Comparison of ENCODE assay signal across 27 cellular contexts in the genomic region with DNA sequence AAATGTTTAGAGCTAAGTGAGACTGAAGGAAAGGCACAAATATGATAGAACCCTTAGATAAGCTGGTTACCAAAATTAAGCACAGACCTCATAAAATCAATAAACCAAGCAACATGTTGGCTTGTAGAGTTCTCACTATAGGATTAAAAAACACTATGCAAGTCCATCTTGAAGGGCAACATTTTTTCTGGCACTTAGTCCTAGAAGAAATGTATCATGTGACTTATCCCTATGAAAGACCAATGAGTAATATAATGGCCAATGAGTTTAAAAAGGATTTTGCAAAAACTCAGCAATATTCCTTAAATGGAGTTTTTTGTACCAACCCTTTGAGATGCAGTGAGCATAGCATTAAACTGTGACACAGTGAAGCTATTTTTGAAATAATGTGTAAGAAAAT.
"Had no signal": no experiment of that assay in that cellular context is flagged by ENCODE, and none has a peak within 500 bp of the region (broad histone marks: within the 10 kb centered on the region; RNA-seq: fewer than 3 reads in every experiment).

No MANE protein-coding gene starts in this region.

- H3K27ac ChIP-seq: coronary artery, dorsolateral prefrontal cortex, epithelial cell of prostate, esophagus squamous epithelium, gastrocnemius medialis, heart right ventricle, left lung, lower lobe of right lung had no signal

- H3K36me3 ChIP-seq: esophagus squamous epithelium, gastrocnemius medialis, heart right ventricle, left lung, lower lobe of right lung had no signal

- ATAC-seq: esophagus mucosa, gastrocnemius medialis, heart right ventricle, left cardiac atrium, left lung, left ventricle myocardium superior, lower lobe of right lung, mucosa of descending colon had no signal

- H3K27me3 ChIP-seq: dorsolateral prefrontal cortex, esophagus squamous epithelium, gastrocnemius medialis, heart right ventricle, left lung had no signal

- H3K9me3 ChIP-seq: esophagus squamous epithelium, gastrocnemius medialis, heart right ventricle, left lung, lower lobe of right lung, mucosa of descending colon had no signal

- H3K4me1 ChIP-seq: esophagus squamous epithelium, gastrocnemius medialis, left lung, lower lobe of right lung had no signal

- DNase-seq: dermis blood vessel endothelial cell; dorsolateral prefrontal cortex; effector CD4-positive, alpha-beta T cell; effector memory CD4-positive, alpha-beta T cell; erythroblast; esophagus squamous epithelium; foreskin fibroblast; foreskin melanocyte; gastrocnemius medialis; glutamatergic neuron; head of caudate nucleus; heart right ventricle; hippocampal formation; left cardiac atrium; left lung; left ventricle myocardium superior; lower lobe of right lung; mesenchymal stem cell; mucosa of descending colon; naive B cell had no signal

- H3K4me3 ChIP-seq: coronary artery, dorsolateral prefrontal cortex, esophagus squamous epithelium, gastrocnemius medialis, heart right ventricle, left lung, lower lobe of right lung, mucosa of descending colon had no signal

- FAIRE-seq: colon, endothelial cell of umbilical vein, islet of Langerhans, keratinocyte had no signal
